In genomic region chr14:30431552-30431951, GRCh38 we compare ENCODE assay signal across 9 cellular contexts.
"Had no signal": no experiment of that assay in that cellular context is flagged by ENCODE, and none has a peak within 500 bp of the region (broad histone marks: within the 10 kb centered on the region; RNA-seq: fewer than 3 reads in every experiment).

No MANE protein-coding gene starts in this region.

- H3K9ac ChIP-seq: GM23248 had no signal

- H3K27ac ChIP-seq: GM23248, HL-60 had no signal

- FAIRE-seq: K562 had no signal

- H3K4me3 ChIP-seq: GM23248, HAP-1, K562 had no signal

- DNase-seq: GM23248, GOT3, H7, HFFc6, IMR-90, KG1 had no signal

- H3K9me3 ChIP-seq: HAP-1 had no signal

- H3K36me3 ChIP-seq: HAP-1 had no signal
